In the genomic region with DNA sequence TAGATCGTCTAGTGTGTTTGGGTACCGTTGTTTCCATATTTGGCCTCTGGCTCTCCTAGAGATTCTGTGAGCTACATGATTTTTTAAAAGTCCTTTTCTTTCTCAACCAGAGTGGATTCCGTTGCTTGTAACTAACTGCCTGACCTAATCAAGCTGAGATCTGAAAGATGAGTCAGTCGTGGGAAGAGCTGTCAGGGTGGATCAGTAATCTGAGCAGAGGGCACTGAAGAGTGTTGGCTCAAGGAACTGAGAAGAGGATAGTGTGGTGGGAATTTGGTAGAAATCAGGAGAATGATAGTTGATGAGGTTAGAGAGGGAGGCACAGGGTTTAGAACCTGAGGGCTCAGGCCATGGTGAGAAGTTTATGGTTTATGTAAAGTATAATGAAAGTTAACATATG, we compare ENCODE assay signal across 1 cellular context.
TF ChIP-seq lines count a peak whose summit lies in the region.

No MANE protein-coding gene starts in this region.

TF ChIP-seq in K562, 482 proteins besides CTCF, POLR2A, EP300 and RAD21 (continued from another document):
- TF ChIP-seq, protein P1, sequence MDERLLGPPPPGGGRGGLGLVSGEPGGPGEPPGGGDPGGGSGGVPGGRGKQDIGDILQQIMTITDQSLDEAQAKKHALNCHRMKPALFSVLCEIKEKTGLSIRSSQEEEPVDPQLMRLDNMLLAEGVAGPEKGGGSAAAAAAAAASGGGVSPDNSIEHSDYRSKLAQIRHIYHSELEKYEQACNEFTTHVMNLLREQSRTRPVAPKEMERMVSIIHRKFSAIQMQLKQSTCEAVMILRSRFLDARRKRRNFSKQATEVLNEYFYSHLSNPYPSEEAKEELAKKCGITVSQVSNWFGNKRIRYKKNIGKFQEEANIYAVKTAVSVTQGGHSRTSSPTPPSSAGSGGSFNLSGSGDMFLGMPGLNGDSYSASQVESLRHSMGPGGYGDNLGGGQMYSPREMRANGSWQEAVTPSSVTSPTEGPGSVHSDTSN (CRISPR knock-in tag; IDR thresholded peaks at IDR 0.05; ENCODE audit: low read depth), result no peak
- TF ChIP-seq, protein P1 (tag; conservative IDR thresholded peaks at IDR 0.05; ENCODE audit: low read depth), result peak; percentile 56; the same call in 1 of the 2 replicates
- TF ChIP-seq, protein P2, sequence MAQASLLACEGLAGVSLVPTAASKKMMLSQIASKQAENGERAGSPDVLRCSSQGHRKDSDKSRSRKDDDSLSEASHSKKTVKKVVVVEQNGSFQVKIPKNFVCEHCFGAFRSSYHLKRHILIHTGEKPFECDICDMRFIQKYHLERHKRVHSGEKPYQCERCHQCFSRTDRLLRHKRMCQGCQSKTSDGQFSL (CRISPR knock-in tag; IDR thresholded peaks at IDR 0.05), result no peak
- TF ChIP-seq, protein P2 (tag; IDR thresholded peaks at IDR 0.05), result no peak
- TF ChIP-seq RCOR1 (IDR thresholded peaks at IDR 0.05; ENCODE audit: borderline replicate concordance in 1 of 2, low read depth in 2 of 2, low read length in 2 of 2), result peak in 1 of 2 experiments; percentile 54; a peak in 1 of 4 replicates
- TF ChIP-seq, protein P3, sequence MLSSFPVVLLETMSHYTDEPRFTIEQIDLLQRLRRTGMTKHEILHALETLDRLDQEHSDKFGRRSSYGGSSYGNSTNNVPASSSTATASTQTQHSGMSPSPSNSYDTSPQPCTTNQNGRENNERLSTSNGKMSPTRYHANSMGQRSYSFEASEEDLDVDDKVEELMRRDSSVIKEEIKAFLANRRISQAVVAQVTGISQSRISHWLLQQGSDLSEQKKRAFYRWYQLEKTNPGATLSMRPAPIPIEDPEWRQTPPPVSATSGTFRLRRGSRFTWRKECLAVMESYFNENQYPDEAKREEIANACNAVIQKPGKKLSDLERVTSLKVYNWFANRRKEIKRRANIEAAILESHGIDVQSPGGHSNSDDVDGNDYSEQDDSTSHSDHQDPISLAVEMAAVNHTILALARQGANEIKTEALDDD (IDR thresholded peaks at IDR 0.05), result peak; percentile 88
- TF ChIP-seq ZNF75A (CRISPR knock-in tag; IDR thresholded peaks at IDR 0.05), result 0 out of 2 replicates have a peak, but pooled peaks have one; percentile 37
- TF ChIP-seq CTBP1 (IDR thresholded peaks at IDR 0.05; ENCODE audit: borderline replicate concordance), result peak; percentile 58
- TF ChIP-seq, protein P4, sequence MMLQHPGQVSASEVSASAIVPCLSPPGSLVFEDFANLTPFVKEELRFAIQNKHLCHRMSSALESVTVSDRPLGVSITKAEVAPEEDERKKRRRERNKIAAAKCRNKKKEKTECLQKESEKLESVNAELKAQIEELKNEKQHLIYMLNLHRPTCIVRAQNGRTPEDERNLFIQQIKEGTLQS (IDR thresholded peaks at IDR 0.05), result peak; percentile 85
- TF ChIP-seq, protein P4 (CRISPR knock-in tag; conservative IDR thresholded peaks at IDR 0.05), result no peak
